In genomic region chr11:6794637-6795036, GRCh38 we compare ENCODE assay signal across 26 cellular contexts. TPM values are rescaled to one million over a fixed set of nuclear protein-coding genes. Genes with fewer than 3 reads are reported as not detected.
"Had no signal": no experiment of that assay in that cellular context is flagged by ENCODE, and none has a peak within 500 bp of the region (broad histone marks: within the 10 kb centered on the region; RNA-seq: fewer than 3 reads in every experiment).

No MANE protein-coding gene starts in this region.

- H3K4me3 Mint-ChIP-seq: IgD-negative memory B cell had no signal

- H3K36me3 ChIP-seq: MG63, SJSA1 had no signal

- H3K9me3 Mint-ChIP-seq: IgD-negative memory B cell had no signal

- H3K27ac ChIP-seq: HL-60, SJSA1, SK-N-MC had no signal

- H3K4me3 ChIP-seq: MG63, SJSA1, SK-N-MC had no signal

- H3K27ac Mint-ChIP-seq: IgD-negative memory B cell had no signal

- DNase-seq: KBM-7, MG63, MV-4-11, NCI-H1048, NCI-H1105, NCI-H1417, NCI-H146, NCI-H1694 treated with DMSO at 0.1 percent for 48 hours, NCI-H1930, NCI-H2081, NCI-H2107, NCI-H2227 treated with DMSO at 0.1 percent for 48 hours, NCI-H524 treated with DMSO at 0.1 percent for 48 hours, NCI-H69, NCI-H774, Right ventricle myocardium superior, RPMI8226, SIG-M5 had no signal

- FAIRE-seq: HTR-8/SVneo, RCC 7860 had no signal

- H3K9me3 ChIP-seq: SJSA1 had no signal

- H3K4me1 Mint-ChIP-seq: IgD-negative memory B cell had no signal

- H3K36me3 Mint-ChIP-seq: IgD-negative memory B cell had no signal

- H3K27me3 ChIP-seq: MG63, SJSA1 had no signal

- H3K4me1 ChIP-seq: SJSA1 had no signal

- H3K27me3 Mint-ChIP-seq: IgD-negative memory B cell had no signal

RNA-seq across cellular contexts. Expression of gene OR6A2, which starts 4.9 kb away (rescaled TPM):
- total RNA-seq: LHCN-M2, NCI-H460, Right ventricle myocardium superior, SJSA1 had no signal
- polyA plus RNA-seq: IgD-negative memory B cell had no signal

RNA-seq across cellular contexts. Expression of gene OR2AG1, which starts 11.8 kb away (rescaled TPM):
- total RNA-seq: LHCN-M2, NCI-H460, Right ventricle myocardium superior, SJSA1 had no signal
- polyA plus RNA-seq: IgD-negative memory B cell had no signal

RNA-seq across cellular contexts. Expression of gene OR2AG2, which starts 22.9 kb away (rescaled TPM):
- total RNA-seq: LHCN-M2, Right ventricle myocardium superior, SJSA1 had no signal
- polyA plus RNA-seq: IgD-negative memory B cell had no signal

RNA-seq across cellular contexts. Expression of gene OR10A5, which starts 50.8 kb away (rescaled TPM):
- total RNA-seq: LHCN-M2, NCI-H460, Right ventricle myocardium superior, SJSA1 had no signal
- polyA plus RNA-seq: IgD-negative memory B cell had no signal
